In the genomic region with DNA sequence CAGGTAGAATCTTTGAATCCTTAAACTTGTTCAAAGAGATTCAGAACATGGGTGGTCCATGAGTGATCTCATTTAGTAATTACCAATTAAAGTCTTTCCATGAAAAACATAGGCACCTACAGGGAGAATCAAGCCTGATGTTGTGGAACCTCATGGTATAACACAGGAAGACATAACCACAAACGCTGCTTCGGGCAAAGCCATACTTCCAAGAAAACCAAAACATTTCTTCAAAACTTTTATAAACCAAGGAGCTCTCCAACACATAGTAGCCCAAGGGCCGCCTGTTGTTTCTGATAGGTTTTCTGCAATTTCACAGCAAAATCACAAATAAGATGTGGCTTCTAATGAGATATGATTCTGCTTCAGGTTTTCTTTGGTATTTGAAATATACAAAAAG, we compare ENCODE assay signal across 21 cellular contexts. TPM values are rescaled to one million over a fixed set of nuclear protein-coding genes. Genes with fewer than 3 reads are reported as not detected.
A peak's percentile ranks its signal among the peaks of the same experiment; 100 is the strongest.
DNase-seq lines count a peak whose midpoint lies in the region; ATAC-seq, FAIRE-seq and TF ChIP-seq lines count a peak whose summit lies in the region.
"Had no signal": no experiment of that assay in that cellular context is flagged by ENCODE, and none has a peak within 500 bp of the region (broad histone marks: within the 10 kb centered on the region; RNA-seq: fewer than 3 reads in every experiment).

No MANE protein-coding gene starts in this region.

- BruUV-seq in HepG2 (replicated peaks; lab: Mats Ljungman, UMichigan) (no TSS peak), Calu3 (replicated peaks; lab: Mats Ljungman, UMichigan) (no TSS peak)

- peak overlapping the region in 1 of 2 donors; percentile 25 for H3K4me3 Mint-ChIP-seq in stimulated activated naive B cell treated with anti-CD40 and anti-IgM and Interleukin-4, amounts not matched to agents 10 μg/mL and 1 μg/mL and 100 μg/mL, for 72 hours
- no peak overlapping the region for H3K4me3 Mint-ChIP-seq in Calu3 (ENCODE audit: low read depth, unreplicated experiment)

- H3K27ac ChIP-seq in HepG2 (ENCODE audit: extremely low read length, insufficient read depth, low read length) (no peak overlapping the region), right lobe of liver (no peak overlapping the region), SK-N-MC (no peak overlapping the region), hepatocyte (no peak overlapping the region)
- H3K27ac ChIP-seq: cardiac muscle cell, WERI-Rb-1 had no signal

- H3K27me3 Mint-ChIP-seq in stimulated activated naive B cell treated with anti-CD40 and anti-IgM and Interleukin-4, amounts not matched to agents 10 μg/mL and 1 μg/mL and 100 μg/mL, for 72 hours, result no peaks in the 10 kb centered on the region
- no peaks in the 10 kb centered on the region for H3K27me3 Mint-ChIP-seq in Calu3 (ENCODE audit: unreplicated experiment)
- H3K27me3 Mint-ChIP-seq: stimulated activated naive CD8-positive, alpha-beta T cell treated with anti-CD3 and anti-CD28 coated beads, Interleukin-15, amount 100 ng/mL, for 72 hours had no signal

- H3K4me1 Mint-ChIP-seq in stimulated activated naive B cell treated with anti-CD40 and anti-IgM and Interleukin-4, amounts not matched to agents 10 μg/mL and 1 μg/mL and 100 μg/mL, for 72 hours, result peaks cover 32 to 54% of the 10 kb centered on the region in 2 donors
- peaks cover 43% of the 10 kb centered on the region for H3K4me1 Mint-ChIP-seq in Calu3 (ENCODE audit: low read depth, unreplicated experiment)

- H3K36me3 Mint-ChIP-seq in stimulated activated naive B cell treated with anti-CD40 and anti-IgM and Interleukin-4, amounts not matched to agents 10 μg/mL and 1 μg/mL and 100 μg/mL, for 72 hours, result peaks cover 0 to 1% of the 10 kb centered on the region in 2 donors
- peaks cover 19% of the 10 kb centered on the region for H3K36me3 Mint-ChIP-seq in Calu3 (ENCODE audit: insufficient read depth, unreplicated experiment)

- TF ChIP-seq RAD21 in HepG2 (CRISPR knock-in tag; IDR thresholded peaks at IDR 0.05), result no peak

- TF ChIP-seq POLR2A in HepG2 (IDR thresholded peaks at IDR 0.05; ENCODE audit: insufficient read depth in 1 of 2, low read depth in 2 of 2, low read length in 2 of 2) (no peak), right lobe of liver (IDR thresholded peaks at IDR 0.05) (no peak)

- H3K4me2 ChIP-seq in HepG2 (ENCODE audit: low read depth, low read length) (peak overlapping the region; percentile 85), hepatocyte (peak overlapping the region; percentile 91)

- TF ChIP-seq CTCF in HepG2 (CRISPR knock-in tag; IDR thresholded peaks at IDR 0.05) (no peak), right lobe of liver (IDR thresholded peaks at IDR 0.05) (no peak), hepatocyte (IDR thresholded peaks at IDR 0.05; ENCODE audit: poor library complexity) (no peak), Calu3 (IDR thresholded peaks at IDR 0.05; ENCODE audit: unreplicated experiment) (no peak)

- ATAC-seq in HepG2 (no peak), right lobe of liver (no peak), left ventricle myocardium superior (no peak)
- ATAC-seq in stimulated activated naive B cell treated with anti-CD40 and anti-IgM and Interleukin-4, amounts not matched to agents 10 μg/mL and 1 μg/mL and 100 μg/mL, for 72 hours (replicated peaks), result no peak
- ATAC-seq: activated CD8-positive, alpha-beta memory T cell treated with anti-CD3 and anti-CD28 coated beads, Interleukin-2, amount 10 ng/mL, durations not matched to agents 7 days and 5 days; left colon; mucosa of descending colon; PC-3; stimulated activated naive CD8-positive, alpha-beta T cell treated with anti-CD3 and anti-CD28 coated beads, Interleukin-15, amount 100 ng/mL, for 72 hours had no signal

- in situ Hi-C loops in HepG2 (cut with HindIII; ENCODE audit: extremely low pct_ligation_motif_present, low pct_unique_long_range_greater_than_20kb), result no loop called here

- H3K36me3 ChIP-seq in HepG2 (replicated peaks in 1 of 2; ENCODE audit: control insufficient read depth in 1 of 2, insufficient read depth in 2 of 2, low read length in 2 of 2) (peaks cover 1 to 3% of the 10 kb centered on the region in 2 experiments; a peak in 2 of 5 replicates), right lobe of liver (no peaks in the 10 kb centered on the region), SK-N-MC (ENCODE audit: insufficient read depth, low read length) (no peaks in the 10 kb centered on the region), hepatocyte (replicated peaks; ENCODE audit: insufficient read depth, low read depth) (no peaks in the 10 kb centered on the region)
- H3K36me3 ChIP-seq: cardiac muscle cell, WERI-Rb-1 had no signal

- H3K4me1 ChIP-seq in HepG2 (ENCODE audit: insufficient read depth, low read length) (peaks cover 47% of the 10 kb centered on the region), right lobe of liver (peaks cover 0 to 30% (median 14%) of the 10 kb centered on the region in 4 donors), hepatocyte (ENCODE audit: insufficient read depth) (peaks cover 30% of the 10 kb centered on the region)

- H3K9me2 ChIP-seq in hepatocyte (replicated peaks; ENCODE audit: insufficient read depth), result no peaks in the 10 kb centered on the region
- H3K9me2 ChIP-seq: SK-N-SH had no signal

- TF ChIP-seq EP300 in HepG2 (IDR thresholded peaks at IDR 0.05; ENCODE audit: low read depth in 2 of 2, low read length in 2 of 2) (no peak), HepG2 (CRISPR knock-in tag; IDR thresholded peaks at IDR 0.05; ENCODE audit: borderline replicate concordance) (no peak)

- intact Hi-C loops in HepG2 (cut with micrococcal nuclease; ENCODE audit: unreplicated experiment) (loop anchor here (1.0 to 5.0 kb wide), 3 partner anchors 38 to 148 kb away; no protein-coding TSS in a partner anchor), right lobe of liver (cut with DNase I) (no loop called here), left ventricle myocardium superior (cut with micrococcal nuclease) (no loop called here), Calu3 (cut with micrococcal nuclease; ENCODE audit: unreplicated experiment) (loop anchor here (5.0 kb wide), 1 partner anchor 33 kb away; no protein-coding TSS in a partner anchor)

- no peak for FAIRE-seq in HepG2 (lab: Jason Lieb, UNC)
- FAIRE-seq: GM19239 had no signal

- no peak for DNase-seq in HepG2 (ENCODE audit: low spot score)
- DNase-seq in right lobe of liver, result no peak
- DNase-seq in SK-N-MC (ENCODE audit: low read depth, low spot score), result peak; percentile 37
- no peak for DNase-seq in hepatocyte (ENCODE audit: low spot score)
- no peak for DNase-seq in stimulated activated naive B cell treated with anti-CD40 and anti-IgM and Interleukin-4, amounts not matched to agents 10 μg/mL and 1 μg/mL and 100 μg/mL, for 72 hours
- DNase-seq in left ventricle myocardium superior, result no peak
- no peak for DNase-seq in A172 (ENCODE audit: low spot score)
- DNase-seq in Calu3, result no peak
- DNase-seq: activated CD8-positive, alpha-beta memory T cell treated with anti-CD3 and anti-CD28 coated beads, Interleukin-2, amount 10 ng/mL, durations not matched to agents 7 days and 5 days; activated naive CD4-positive, alpha-beta T cell treated with anti-CD3 and anti-CD28 coated beads, Interleukin-2, amount 10 ng/mL, durations not matched to agents 7 days and 5 days; DMS53; effector CD8-positive, alpha-beta T cell; left colon; mucosa of descending colon; NCI-H2081 treated with DMSO at 0.1 percent for 48 hours; PC-3; SK-N-SH; stimulated activated naive CD8-positive, alpha-beta T cell treated with anti-CD3 and anti-CD28 coated beads, Interleukin-15, amount 100 ng/mL, for 72 hours; WERI-Rb-1 had no signal

- CTCF ChIA-PET in HepG2 (lab: Yijun Ruan, JAX; ENCODE audit: low intra/inter-chr PET ratio, low total read pairs), result no interaction called here
- CTCF ChIA-PET in Calu3 (lab: Charles Lee), result interaction anchor here (0.6 to 1.3 kb wide), 2 partner anchors 37 to 40 kb away, joined by 3 read pairs; no protein-coding TSS in a partner anchor

- no peak overlapping the region; a peak in 1 of 6 replicates for H3K4me3 ChIP-seq in HepG2 (replicated peaks in 1 of 3; ENCODE audit: insufficient read depth in 1 of 3, low read depth in 2 of 3, low read length in 3 of 3)
- no peak overlapping the region for H3K4me3 ChIP-seq in right lobe of liver
- peak overlapping the region; percentile 36 for H3K4me3 ChIP-seq in SK-N-MC
- H3K4me3 ChIP-seq in hepatocyte, result no peak overlapping the region
- H3K4me3 ChIP-seq: cardiac muscle cell, mucosa of descending colon had no signal

- H4K20me1 ChIP-seq in HepG2 (ENCODE audit: insufficient read depth, low read length) (peaks cover 62% of the 10 kb centered on the region), hepatocyte (ENCODE audit: insufficient read depth, poor library complexity, severe bottlenecking) (peaks cover 69% of the 10 kb centered on the region)

- no peak overlapping the region for H2AFZ ChIP-seq in HepG2 (ENCODE audit: low read length)
- no peak overlapping the region for H2AFZ ChIP-seq in hepatocyte

- WGBS in HepG2 (ENCODE audit: low lambda C conversion rate), result 92% methylated on average over 3 of the region's 3 CpGs
- 64% methylated on average over 3 of the region's 3 CpGs for WGBS in right lobe of liver (ENCODE audit: insufficient coverage, low coverage, low lambda C conversion rate, missing lambda C conversion rate)
- WGBS in hepatocyte (ENCODE audit: low lambda C conversion rate, missing lambda C conversion rate), result 86% methylated on average over 3 of the region's 3 CpGs

- no peak overlapping the region for H3K27ac Mint-ChIP-seq in stimulated activated naive B cell treated with anti-CD40 and anti-IgM and Interleukin-4, amounts not matched to agents 10 μg/mL and 1 μg/mL and 100 μg/mL, for 72 hours
- H3K27ac Mint-ChIP-seq in Calu3 (ENCODE audit: unreplicated experiment), result no peak overlapping the region
- H3K27ac Mint-ChIP-seq: activated CD8-positive, alpha-beta memory T cell treated with anti-CD3 and anti-CD28 coated beads, Interleukin-2, amount 10 ng/mL, durations not matched to agents 7 days and 5 days had no signal

- no peak overlapping the region for H3K9ac ChIP-seq in HepG2 (ENCODE audit: insufficient read depth, low read depth, low read length)
- no peak overlapping the region for H3K9ac ChIP-seq in SK-N-MC (ENCODE audit: insufficient read length)
- H3K9ac ChIP-seq: SK-N-SH had no signal

- POLR2A ChIA-PET in HepG2 (lab: Yijun Ruan, JAX), result interaction anchor here (1.1 kb wide), 1 partner anchor 77 kb away, joined by 3 read pairs; no protein-coding TSS in a partner anchor

- H3K9me3 ChIP-seq in HepG2 (ENCODE audit: low read length) (no peaks in the 10 kb centered on the region), right lobe of liver (no peaks in the 10 kb centered on the region), SK-N-MC (ENCODE audit: low read depth, low read length) (no peaks in the 10 kb centered on the region), hepatocyte (ENCODE audit: low read depth) (no peaks in the 10 kb centered on the region)
- H3K9me3 ChIP-seq: mucosa of descending colon, SK-N-SH had no signal

- H3K79me2 ChIP-seq in HepG2 (ENCODE audit: insufficient read depth, low read length), result peaks cover 70% of the 10 kb centered on the region
- H3K79me2 ChIP-seq in hepatocyte, result peaks cover 70% of the 10 kb centered on the region

- H3K27me3 ChIP-seq in HepG2 (ENCODE audit: control insufficient read depth in 1 of 2, insufficient read depth in 2 of 2, low read length in 2 of 2), result no peaks in the 10 kb centered on the region
- H3K27me3 ChIP-seq in right lobe of liver, result no peaks in the 10 kb centered on the region
- H3K27me3 ChIP-seq in hepatocyte, result no peaks in the 10 kb centered on the region
- H3K27me3 ChIP-seq: cardiac muscle cell had no signal

- no peaks in the 10 kb centered on the region for H3K9me3 Mint-ChIP-seq in stimulated activated naive B cell treated with anti-CD40 and anti-IgM and Interleukin-4, amounts not matched to agents 10 μg/mL and 1 μg/mL and 100 μg/mL, for 72 hours
- H3K9me3 Mint-ChIP-seq in Calu3 (ENCODE audit: low read depth, unreplicated experiment), result no peaks in the 10 kb centered on the region
- H3K9me3 Mint-ChIP-seq: activated naive CD4-positive, alpha-beta T cell treated with anti-CD3 and anti-CD28 coated beads, Interleukin-2, amount 10 ng/mL, durations not matched to agents 7 days and 5 days; stimulated activated naive CD8-positive, alpha-beta T cell treated with anti-CD3 and anti-CD28 coated beads, Interleukin-15, amount 100 ng/mL, for 72 hours had no signal

RNA-seq across cellular contexts. Expression of gene CHD6, which starts 2.5 kb away (rescaled TPM):
- 33.9 and 52.0 TPM in 2 replicates for total RNA-seq in HepG2 (2016; rRNA removed; fragmentation: Illumina TruSeq; extraction: Trizol)
- 383 and 424 TPM in 2 replicates for total RNA-seq in HepG2 (2016; cell fraction: cytosol; rRNA removed; fragmentation: Illumina TruSeq; extraction: Trizol; ENCODE audit: low read depth)
- 30.5 and 56.1 TPM in 2 replicates for total RNA-seq in HepG2 (2016; cell fraction: insoluble cytoplasmic fraction; rRNA removed; fragmentation: Illumina TruSeq; extraction: Trizol)
- total RNA-seq in HepG2 (2016; cell fraction: membrane; rRNA removed; fragmentation: Illumina TruSeq; extraction: Trizol), result 103 and 120 TPM in 2 replicates
- 105 and 132 TPM in 2 replicates for total RNA-seq in HepG2 (2016; cell fraction: nucleus; rRNA removed; fragmentation: Illumina TruSeq; extraction: Trizol)
- 14.0 and 14.4 TPM in 2 replicates for polyA plus RNA-seq in HepG2 (2011; rRNA removed)
- 6.8 and 8.2 TPM in 2 replicates for polyA plus RNA-seq in HepG2 (2011; cell fraction: cytosol; rRNA removed)
- 66.8 and 70.6 TPM in 2 replicates for polyA plus RNA-seq in HepG2 (2011; cell fraction: nucleus; rRNA removed)
- polyA plus RNA-seq in HepG2 (2012), result 21.8 and 27.4 TPM in 2 replicates
- polyA plus RNA-seq in HepG2 (2016; cell fraction: cytosol; fragmentation: Illumina TruSeq; extraction: Trizol; ENCODE audit: low read depth), result 0.45 and 0.47 TPM in 2 replicates
- 8.5 and 8.8 TPM in 2 replicates for polyA plus RNA-seq in HepG2 (2016; cell fraction: insoluble cytoplasmic fraction; fragmentation: Illumina TruSeq; extraction: Trizol; ENCODE audit: low read depth)
- polyA plus RNA-seq in HepG2 (2016; cell fraction: membrane; fragmentation: Illumina TruSeq; extraction: Trizol; ENCODE audit: low read depth), result 0.95 and 1.2 TPM in 2 replicates
- polyA plus RNA-seq in HepG2 (2016; cell fraction: nucleus; fragmentation: Illumina TruSeq; extraction: Trizol; ENCODE audit: insufficient read depth, low read depth), result 53.6 and 57.4 TPM in 2 replicates
- polyA minus RNA-seq in HepG2 (2011; rRNA and poly(A)+ RNA removed; ENCODE audit: low replicate concordance), result 24.1 and 40.6 TPM in 2 replicates
- polyA minus RNA-seq in HepG2 (2011; cell fraction: cytosol; rRNA and poly(A)+ RNA removed), result 16.1 and 19.3 TPM in 2 replicates
- 257 and 299 TPM in 2 replicates for polyA minus RNA-seq in HepG2 (2011; cell fraction: nucleus; rRNA and poly(A)+ RNA removed)
- 10 to 100 TPM in 5 of 6 experiments, 1 to 10 TPM in 1; 9.3 to 24.1 (median 16.6) TPM for total RNA-seq in right lobe of liver
- total RNA-seq in hepatocyte, result 31.0 and 36.7 TPM in 2 replicates
- 56.0 and 98.3 TPM in 2 replicates for polyA plus RNA-seq in hepatocyte
- total RNA-seq in left ventricle myocardium superior, result 36.8 TPM
- 17.0 and 19.1 TPM in 2 replicates for total RNA-seq in A172 (2014; rRNA removed; shearing (Covaris generic))
- 94.5 and 98.5 TPM in 2 replicates for total RNA-seq in Calu3 (2022)

Comparison
In these comparisons a context has a peak if more than half of its experiments do, and no peak if none do; other contexts are left out.
1. intact Hi-C loops: an anchor here in HepG2 (1.0 to 5.0 kb wide) and Calu3 (5.0 kb wide); none called in right lobe of liver and left ventricle myocardium superior.